In genomic region chr22:45295004-45295403, GRCh38 we compare ENCODE assay signal across 18 cellular contexts. TPM values are rescaled to one million over a fixed set of nuclear protein-coding genes. Genes with fewer than 3 reads are reported as not detected.
"Had no signal": no experiment of that assay in that cellular context is flagged by ENCODE, and none has a peak within 500 bp of the region (broad histone marks: within the 10 kb centered on the region; RNA-seq: fewer than 3 reads in every experiment).

No MANE protein-coding gene starts in this region.

RNA-seq across cellular contexts. Expression of gene UPK3A, which starts 10.3 kb away (rescaled TPM):
- total RNA-seq: activated CD4-positive, alpha-beta memory T cell treated with anti-CD3 and anti-CD28 coated beads for 36 hours; activated CD4-positive, alpha-beta T cell treated with anti-CD3 and anti-CD28 coated beads, Interleukin-2, amount 10 ng/mL, durations not matched to agents 24 days and 14 days; activated CD8-positive, alpha-beta memory T cell treated with anti-CD3 and anti-CD28 coated beads for 36 hours; activated CD8-positive, alpha-beta T cell treated with anti-CD3 and anti-CD28 coated beads for 36 hours; activated naive CD4-positive, alpha-beta T cell treated with anti-CD3 and anti-CD28 coated beads, Interleukin-2, amount 50 U/mL, for 72 hours; activated naive CD8-positive, alpha-beta T cell treated with anti-CD3 and anti-CD28 coated beads for 36 hours; activated T-cell treated with anti-CD3 and anti-CD28 coated beads, Interleukin-2, amount 50 U/mL, for 4 hours; activated T-cell treated with anti-CD3 and anti-CD28 coated beads, Interleukin-2, amount 50 U/mL, for 72 hours; activated T-helper 1 cell treated with anti-CD3 and anti-CD28 coated beads, Interleukin-12 subunit alpha, Interleukin-12 subunit beta, Interleukin-2, Interleukin-4 antibody, amounts not matched to agents 30 ng/mL and 10 ng/mL and 1 ng/mL, durations not matched to agents 14 hours and 24 hours and 36 hours; activated T-helper 2 cell treated with anti-CD3 and anti-CD28 coated beads, Interferon-gamma antibody, Interleukin-2, Interleukin-4, amounts not matched to agents 10 μg/mL and 5 μg/mL and 100 μg/mL, durations not matched to agents 14 hours and 24 hours and 36 hours; adrenal gland; aorta; astrocyte; body of pancreas; breast epithelium; cerebellum; T-helper 1 cell treated with Interleukin-12 subunit alpha and Interleukin-12 subunit beta and Interleukin-4 antibody, amounts not matched to agents 30 ng/mL and 1 ng/mL, for 36 hours; T-helper 2 cell treated with Interferon-gamma antibody and Interleukin-4, amounts not matched to agents 100 ng/mL and 5 ng/mL, for 36 hours had no signal
- polyA plus RNA-seq: aorta had no signal
